Comparison of ENCODE assay signal across 10 cellular contexts in genomic region chr1:15426492-15427279, GRCh38. TPM values are rescaled to one million over a fixed set of nuclear protein-coding genes. Genes with fewer than 3 reads are reported as not detected.
DNase-seq lines count a peak whose midpoint lies in the region; ATAC-seq and FAIRE-seq lines count a peak whose summit lies in the region.
"Had no signal": no experiment of that assay in that cellular context is flagged by ENCODE, and none has a peak within 500 bp of the region (broad histone marks: within the 10 kb centered on the region; RNA-seq: fewer than 3 reads in every experiment).

No MANE protein-coding gene starts in this region.

- no peak for DNase-seq in CD4-positive, alpha-beta memory T cell
- peak; percentile 59 for DNase-seq in RCC 7860 (ENCODE audit: low spot score)
- DNase-seq in effector memory CD8-positive, alpha-beta T cell, result no peak
- DNase-seq in natural killer cell treated with Interleukin-12 subunit alpha and Interleukin-12 subunit beta and Interleukin-15 and Interleukin-18, amount 100 ng/mL, for 72 hours (ENCODE audit: low spot score), result no peak
- no peak for DNase-seq in activated effector memory CD4-positive, alpha-beta T cell treated with anti-CD3 and anti-CD28 coated beads, Interleukin-2, amount 50 U/mL, for 16 hours
- no peak for DNase-seq in LoVo (ENCODE audit: low spot score)
- DNase-seq in stimulated activated CD4-positive, alpha-beta T cell treated with anti-CD3 and anti-CD28 coated beads, Interleukin-2, amount 100 ng/mL, for 48 hours, result no peak
- DNase-seq: T-helper 1 cell had no signal

- peaks cover 9% of the 10 kb centered on the region for H3K36me3 ChIP-seq in CD4-positive, alpha-beta memory T cell (ENCODE audit: insufficient read depth, low read length)

- no peaks in the 10 kb centered on the region for H3K4me1 ChIP-seq in CD4-positive, alpha-beta memory T cell (ENCODE audit: insufficient read depth, low read length)

- no peaks in the 10 kb centered on the region for H3K27me3 Mint-ChIP-seq in CD4-positive, alpha-beta memory T cell
- no peaks in the 10 kb centered on the region for H3K27me3 Mint-ChIP-seq in effector memory CD8-positive, alpha-beta T cell
- no peaks in the 10 kb centered on the region for H3K27me3 Mint-ChIP-seq in natural killer cell treated with Interleukin-12 subunit alpha and Interleukin-12 subunit beta and Interleukin-15 and Interleukin-18, amount 100 ng/mL, for 72 hours

- H3K4me3 Mint-ChIP-seq in CD4-positive, alpha-beta memory T cell, result peak overlapping the region in 1 of 8 donors; percentile 44
- H3K4me3 Mint-ChIP-seq in effector memory CD8-positive, alpha-beta T cell, result peak overlapping the region; percentile 20 to 70
- peak overlapping the region; percentile 61 for H3K4me3 Mint-ChIP-seq in natural killer cell treated with Interleukin-12 subunit alpha and Interleukin-12 subunit beta and Interleukin-15 and Interleukin-18, amount 100 ng/mL, for 72 hours

- H3K4me1 Mint-ChIP-seq in CD4-positive, alpha-beta memory T cell, result peaks cover 0 to 19% (median 2%) of the 10 kb centered on the region in 4 donors
- H3K4me1 Mint-ChIP-seq in effector memory CD8-positive, alpha-beta T cell (ENCODE audit: low read depth in 2 of 2), result peaks cover 30 to 37% of the 10 kb centered on the region in 2 donors
- H3K4me1 Mint-ChIP-seq in natural killer cell treated with Interleukin-12 subunit alpha and Interleukin-12 subunit beta and Interleukin-15 and Interleukin-18, amount 100 ng/mL, for 72 hours (ENCODE audit: low read depth in 2 of 2), result peaks cover 36% of the 10 kb centered on the region in 2 donors

- H3K27ac Mint-ChIP-seq in CD4-positive, alpha-beta memory T cell, result peak overlapping the region; percentile 68 to 87 (median 82)
- peak overlapping the region; percentile 93 to 97 for H3K27ac Mint-ChIP-seq in effector memory CD8-positive, alpha-beta T cell
- peak overlapping the region; percentile 86 to 95 for H3K27ac Mint-ChIP-seq in natural killer cell treated with Interleukin-12 subunit alpha and Interleukin-12 subunit beta and Interleukin-15 and Interleukin-18, amount 100 ng/mL, for 72 hours

- intact Hi-C loops in CD4-positive, alpha-beta memory T cell (cut with micrococcal nuclease), result no loop called here

- H3K9me3 ChIP-seq in CD4-positive, alpha-beta memory T cell (ENCODE audit: control insufficient read depth in 1 of 2, low read length in 2 of 2), result no peaks in the 10 kb centered on the region
- H3K9me3 ChIP-seq: upper lobe of left lung had no signal

- H3K27me3 ChIP-seq in CD4-positive, alpha-beta memory T cell (ENCODE audit: insufficient read depth, low read length), result no peaks in the 10 kb centered on the region
- H3K27me3 ChIP-seq: upper lobe of left lung had no signal

- FAIRE-seq in RCC 7860 (lab: Jason Lieb, UNC), result no peak

- H3K9me3 Mint-ChIP-seq in CD4-positive, alpha-beta memory T cell, result no peaks in the 10 kb centered on the region
- no peaks in the 10 kb centered on the region for H3K9me3 Mint-ChIP-seq in effector memory CD8-positive, alpha-beta T cell
- H3K9me3 Mint-ChIP-seq in natural killer cell treated with Interleukin-12 subunit alpha and Interleukin-12 subunit beta and Interleukin-15 and Interleukin-18, amount 100 ng/mL, for 72 hours, result no peaks in the 10 kb centered on the region

- ATAC-seq in effector memory CD8-positive, alpha-beta T cell (replicated peaks), result no peak
- peak in 1 of 2 donors; percentile 52 for ATAC-seq in natural killer cell treated with Interleukin-12 subunit alpha and Interleukin-12 subunit beta and Interleukin-15 and Interleukin-18, amount 100 ng/mL, for 72 hours
- no peak for ATAC-seq in HG03135 (IDR thresholded peaks at IDR 0.05; ENCODE audit: unreplicated experiment)

- POLR2A ChIA-PET in CD4-positive, alpha-beta memory T cell (lab: Charles Lee; ENCODE audit: partially characterized antibody), result no interaction called here

- H3K27ac ChIP-seq in CD4-positive, alpha-beta memory T cell (ENCODE audit: low read depth, low read length), result no peak overlapping the region

- H3K4me3 ChIP-seq in CD4-positive, alpha-beta memory T cell (ENCODE audit: low read length in 2 of 2), result no peak overlapping the region
- H3K4me3 ChIP-seq: upper lobe of left lung had no signal

- CTCF ChIA-PET in CD4-positive, alpha-beta memory T cell (lab: Charles Lee; ENCODE audit: partially characterized antibody), result interaction anchor here (14.3 kb wide), 1 partner anchor 104 kb away, joined by 274 read pairs; no protein-coding TSS in a partner anchor

- peaks cover 12 to 47% of the 10 kb centered on the region in 2 donors for H3K36me3 Mint-ChIP-seq in CD4-positive, alpha-beta memory T cell
- H3K36me3 Mint-ChIP-seq in effector memory CD8-positive, alpha-beta T cell (ENCODE audit: insufficient read depth), result peaks cover 100% of the 10 kb centered on the region
- H3K36me3 Mint-ChIP-seq in natural killer cell treated with Interleukin-12 subunit alpha and Interleukin-12 subunit beta and Interleukin-15 and Interleukin-18, amount 100 ng/mL, for 72 hours, result no peaks in the 10 kb centered on the region

RNA-seq across cellular contexts. Expression of gene CTRC, which starts 11.6 kb away (rescaled TPM):
- total RNA-seq in CD4-positive, alpha-beta memory T cell, result under 1 TPM in 1 of 2 experiments, not detected in 1; 0.17 TPM
- not detected for polyA plus RNA-seq in CD4-positive, alpha-beta memory T cell
- total RNA-seq in natural killer cell treated with Interleukin-12 subunit alpha and Interleukin-12 subunit beta and Interleukin-15 and Interleukin-18, amount 100 ng/mL, for 72 hours, result 1 to 10 TPM in 1 of 2 donors, under 1 TPM in 1; 0.53 to 2.3 TPM

RNA-seq across cellular contexts. Expression of gene EFHD2, which starts 17.0 kb away (rescaled TPM):
- total RNA-seq in CD4-positive, alpha-beta memory T cell, result 10 to 100 TPM; 46.4 to 50.3 TPM
- polyA plus RNA-seq in CD4-positive, alpha-beta memory T cell, result 10 to 100 TPM; 58.4 to 66.7 TPM
- 100 to 1,000 TPM; 164 to 185 TPM for total RNA-seq in natural killer cell treated with Interleukin-12 subunit alpha and Interleukin-12 subunit beta and Interleukin-15 and Interleukin-18, amount 100 ng/mL, for 72 hours

RNA-seq across cellular contexts. Expression of gene CELA2A, which starts 29.8 kb away (rescaled TPM):
- total RNA-seq in CD4-positive, alpha-beta memory T cell, result not detected
- not detected for polyA plus RNA-seq in CD4-positive, alpha-beta memory T cell
- total RNA-seq in natural killer cell treated with Interleukin-12 subunit alpha and Interleukin-12 subunit beta and Interleukin-15 and Interleukin-18, amount 100 ng/mL, for 72 hours, result not detected

RNA-seq across cellular contexts. Expression of gene CELA2B, which starts 49.2 kb away (rescaled TPM):
- not detected for total RNA-seq in CD4-positive, alpha-beta memory T cell
- not detected for polyA plus RNA-seq in CD4-positive, alpha-beta memory T cell
- not detected for total RNA-seq in natural killer cell treated with Interleukin-12 subunit alpha and Interleukin-12 subunit beta and Interleukin-15 and Interleukin-18, amount 100 ng/mL, for 72 hours
